In genomic region chr3:121545564-121546455, GRCh38 we compare ENCODE assay signal across 1 cellular context.
TF ChIP-seq lines count a peak whose summit lies in the region.

Gene POLQ, minus strand, starts transcription at chr3:121545988. Its CDS starts 111 bp downstream, at chr3:121545877.

TF ChIP-seq in GM12878, 131 proteins besides CTCF, POLR2A, EP300 and RAD21 (continued from another document):
- TF ChIP-seq POLR2AphosphoS5 (IDR thresholded peaks at IDR 0.05; ENCODE audit: low read length) (peak; percentile 46; the same call in 1 of the 2 replicates), RCOR1 (conservative IDR thresholded peaks at IDR 0.05; ENCODE audit: low read depth, low read length) (0 out of 2 replicates have a peak, but pooled peaks have one; percentile 39), RBBP5 (conservative IDR thresholded peaks at IDR 0.05) (no peak), E2F4 (IDR thresholded peaks at IDR 0.05; ENCODE audit: low read depth, low read length) (peak; percentile 95), PML (IDR thresholded peaks at IDR 0.05; ENCODE audit: low read length) (peak; percentile 82), NBN (IDR thresholded peaks at IDR 0.05) (no peak), SKIL (IDR thresholded peaks at IDR 0.05; ENCODE audit: low read depth, poor library complexity, severe bottlenecking) (peak; percentile 14), CBFB (IDR thresholded peaks at IDR 0.05; ENCODE audit: low read depth) (peak; percentile 62; the same call in 1 of the 2 replicates), NR2F1 (conservative IDR thresholded peaks at IDR 0.05) (no peak), ETV6 (conservative IDR thresholded peaks at IDR 0.05 in 1 of 2, IDR thresholded peaks at IDR 0.05 in 1 of 2; ENCODE audit: borderline replicate concordance in 1 of 2, low read depth in 1 of 2) (no peak), MEF2A (IDR thresholded peaks at IDR 0.05; ENCODE audit: insufficient read depth, low read depth, low read length) (peak; percentile 27; the same call in 1 of the 2 replicates), CEBPB (IDR thresholded peaks at IDR 0.05; ENCODE audit: borderline replicate concordance in 1 of 2, low read depth in 2 of 2, low read length in 2 of 2) (no peak), BRCA1 (IDR thresholded peaks at IDR 0.05; ENCODE audit: low read depth, low read length) (no peak), CHD4 (IDR thresholded peaks at IDR 0.05) (no peak), NKRF (conservative IDR thresholded peaks at IDR 0.05) (peak; percentile 100), RB1 (IDR thresholded peaks at IDR 0.05; ENCODE audit: borderline replicate concordance) (0 out of 2 replicates have a peak, but pooled peaks have one; percentile 71), TCF12 (IDR thresholded peaks at IDR 0.05; ENCODE audit: low read depth, low read length) (peak; percentile 66; the same call in 1 of the 2 replicates), MEF2B (IDR thresholded peaks at IDR 0.05; ENCODE audit: partially characterized antibody, poor library complexity, severe bottlenecking) (no peak), ESRRA (IDR thresholded peaks at IDR 0.05; ENCODE audit: low read length) (0 out of 2 replicates have a peak, but pooled peaks have one; percentile 25), MXI1 (IDR thresholded peaks at IDR 0.05; ENCODE audit: low read depth, low read length) (peak; percentile 83), TAF1 (IDR thresholded peaks at IDR 0.05; ENCODE audit: borderline replicate concordance, low read depth, low read length) (peak; percentile 76), EZH2 (IDR thresholded peaks at IDR 0.05; ENCODE audit: borderline replicate concordance, control insufficient read depth, low read depth, low read length) (no peak), CHD1 (IDR thresholded peaks at IDR 0.05; ENCODE audit: low read depth, low read length) (no peak)
